Comparison of ENCODE assay signal across 8 cellular contexts in the genomic region with DNA sequence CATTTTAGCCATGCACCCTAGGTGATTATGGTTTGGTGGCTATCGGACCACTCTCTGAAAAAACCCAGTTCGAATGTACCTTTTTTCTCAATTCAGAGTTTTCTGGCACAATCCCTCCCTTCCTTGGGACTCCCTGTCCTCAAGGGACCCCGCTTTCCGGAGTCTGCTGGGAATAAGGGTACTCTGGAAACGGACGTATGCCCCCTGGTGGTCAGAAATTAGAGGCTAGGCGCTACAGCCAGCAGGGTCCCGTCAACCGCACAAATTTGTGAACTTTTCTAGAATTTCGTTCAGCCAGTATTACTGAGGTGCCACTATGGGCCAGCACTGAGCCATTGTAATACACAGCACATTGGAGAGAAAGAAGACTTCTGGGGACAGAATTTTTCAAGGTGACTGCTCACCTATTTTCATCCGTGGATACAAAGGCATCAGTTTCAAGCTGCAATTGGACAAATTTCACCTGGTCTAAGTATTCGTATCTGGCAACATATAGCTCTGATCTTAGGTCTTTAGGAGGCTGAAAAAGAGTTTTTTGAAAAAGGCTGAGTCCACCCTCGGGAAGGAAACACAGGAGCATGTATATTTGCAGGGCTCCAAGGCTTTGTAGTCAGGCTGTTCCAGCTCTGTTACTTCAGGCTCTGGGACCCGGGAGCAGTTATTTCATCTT.
DNase-seq lines count a peak whose midpoint lies in the region; ATAC-seq and TF ChIP-seq lines count a peak whose summit lies in the region.

No MANE protein-coding gene starts in this region.

- no peak overlapping the region for H3K27ac ChIP-seq in RWPE1
- no peak overlapping the region for H3K27ac ChIP-seq in substantia nigra (ENCODE audit: low read depth, low read length, poor library complexity, severe bottlenecking)

- POLR2A ChIA-PET in RWPE1 (lab: Yijun Ruan, JAX; ENCODE audit: low non-redundant PET): no interaction called here

- no peaks in the 10 kb centered on the region for H3K36me3 ChIP-seq in GM06990 (ENCODE audit: control insufficient read depth, insufficient read depth, low read length)

- no peaks in the 10 kb centered on the region for H3K27me3 ChIP-seq in GM06990 (replicated peaks; ENCODE audit: control insufficient read depth, insufficient read depth, low read length)

- no peak overlapping the region for H3K4me3 ChIP-seq in GM06990 (replicated peaks; ENCODE audit: low read depth, low read length)

- DNase-seq in GM06990 (ENCODE audit: extremely low read depth, insufficient read length): no peak
- DNase-seq in KG1 (lab: John Stamatoyannopoulos, UW): peak; percentile 73
- peak; percentile 79 for DNase-seq in RWPE1 (ENCODE audit: low spot score)
- peak; percentile 52 to 54 for DNase-seq in activated T-helper 1 cell treated with anti-CD3 and anti-CD28 coated beads, Interleukin-2, amount 50 U/mL, for 16 hours (ENCODE audit: low read depth in 1 of 2, low spot score in 1 of 2)
- peak; percentile 67 for DNase-seq in fibroblast of the conjunctiva (ENCODE audit: low read depth)
- peak in 52 of 56 donors; percentile 25 to 90 (median 72) for DNase-seq in nucleus accumbens (lab: John Stamatoyannopoulos, UW)
- DNase-seq in substantia nigra (lab: John Stamatoyannopoulos, UW): peak in 48 of 49 donors; percentile 17 to 93 (median 78)

- CTCF ChIA-PET in RWPE1 (lab: Yijun Ruan, JAX): interaction anchor here (0.5 to 4.0 kb wide), 27 partner anchors 8 to 373 kb away, joined by 3 to 45 read pairs (median 4); a partner anchor contains a TSS

- no peak for ATAC-seq in GM21737 (IDR thresholded peaks at IDR 0.05; ENCODE audit: unreplicated experiment)

- TF ChIP-seq CTCF in GM06990 (IDR thresholded peaks at IDR 0.05; ENCODE audit: insufficient read depth, low read length, poor library complexity, severe bottlenecking) (peak; percentile 88), RWPE1 (conservative IDR thresholded peaks at IDR 0.05; ENCODE audit: low read depth) (peak; percentile 92)
